Comparison of ENCODE assay signal across 8 cellular contexts in the genomic region with DNA sequence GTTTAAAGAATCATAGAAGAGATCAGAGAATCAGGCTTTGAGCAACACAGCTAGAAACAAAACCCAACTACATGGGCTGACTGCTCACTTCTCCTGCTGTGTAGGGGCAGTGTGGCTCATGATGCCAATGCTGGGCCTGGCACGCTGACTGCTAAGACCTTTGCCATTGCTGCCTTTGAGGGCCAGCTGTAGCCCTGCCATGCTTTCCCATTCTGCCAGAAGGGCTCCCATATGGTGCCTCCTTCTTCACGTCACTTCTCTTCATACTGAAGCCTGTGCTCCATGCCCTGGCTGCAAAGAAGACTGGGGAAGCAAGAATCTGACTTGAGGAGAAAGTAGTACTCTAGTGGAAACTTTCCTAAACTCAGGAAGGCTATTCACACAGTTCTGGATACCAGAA.
"Had no signal": no experiment of that assay in that cellular context is flagged by ENCODE, and none has a peak within 500 bp of the region (broad histone marks: within the 10 kb centered on the region; RNA-seq: fewer than 3 reads in every experiment).

No MANE protein-coding gene starts in this region.

- FAIRE-seq: H1, HTR-8/SVneo, K562 had no signal

- DNase-seq: H7, HCEC 1CT, IMR-90, KG1 had no signal

- H3K4me3 Mint-ChIP-seq: GM23338 had no signal

- H3K9me3 Mint-ChIP-seq: GM23338 had no signal

- ATAC-seq: GM23338, K562 had no signal

- H2AFZ ChIP-seq: GM23338 had no signal

- H3K27ac Mint-ChIP-seq: GM23338 had no signal

- H3K4me1 Mint-ChIP-seq: GM23338 had no signal

- H3K4me3 ChIP-seq: GM23338, K562 had no signal

- H3K4me2 ChIP-seq: GM23338 had no signal
